ENCODE assay signal across 19 cellular contexts in the genomic region with DNA sequence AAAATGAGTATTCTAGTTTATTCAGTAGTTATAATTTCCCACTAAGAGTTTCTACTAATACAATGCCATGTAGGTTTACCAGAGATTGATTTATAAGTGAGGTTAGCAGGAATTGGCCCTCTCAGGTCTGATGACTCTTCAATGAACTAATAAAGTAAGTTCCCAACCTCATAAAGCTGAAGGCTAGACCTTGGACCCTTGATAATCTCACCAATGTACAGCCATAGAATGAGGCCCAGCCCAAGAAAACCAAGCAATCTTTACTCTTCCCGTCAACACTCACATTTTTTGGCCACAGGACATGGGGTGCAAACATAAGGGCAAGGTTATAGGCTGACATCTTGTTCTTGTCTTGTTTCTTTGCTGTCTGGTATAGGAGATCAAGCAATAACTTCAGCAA.
"Had no signal": no experiment of that assay in that cellular context is flagged by ENCODE, and none has a peak within 500 bp of the region (broad histone marks: within the 10 kb centered on the region; RNA-seq: fewer than 3 reads in every experiment).

No MANE protein-coding gene starts in this region.

- DNase-seq: activated B cell treated with CpG ODN at 0.5 μM for 24 hours; activated CD4-positive, alpha-beta T cell treated with anti-CD3 and anti-CD28 coated beads for 1 hour; activated CD4-positive, alpha-beta T cell treated with anti-CD3 and anti-CD28 coated beads, Interleukin-2, amount 10 ng/mL, durations not matched to agents 24 days and 14 days; activated CD4-positive, alpha-beta T cell treated with anti-CD3 and anti-CD28 coated beads, Interleukin-2, amount 50 U/mL, for 48 hours; activated CD8-positive, alpha-beta memory T cell treated with anti-CD3 and anti-CD28 coated beads, Interleukin-2, amount 10 ng/mL, durations not matched to agents 7 days and 5 days; activated gamma-delta T cell treated with Interleukin-2 at 50 U/mL for 16 hours; activated T-cell treated with anti-CD3 and anti-CD28 coated beads, Interleukin-2, amount 50 U/mL, for 4 hours; aorta; MG63; NCI-H146; NCI-H187 treated with DMSO at 0.1 percent for 48 hours; NCI-H2081 treated with DMSO at 0.1 percent for 48 hours; NCI-H446; NCI-H524; SHP77 treated with DMSO at 0.1 percent for 48 hours; T-helper 17 cell; T1000 had no signal

- H3K27ac Mint-ChIP-seq: activated B cell treated with CpG ODN at 0.5 μM for 24 hours; activated CD8-positive, alpha-beta memory T cell treated with anti-CD3 and anti-CD28 coated beads, Interleukin-2, amount 10 ng/mL, durations not matched to agents 7 days and 5 days; activated naive CD4-positive, alpha-beta T cell treated with anti-CD3 and anti-CD28 coated beads, Interleukin-2, amount 50 U/mL, for 24 hours; activated T-helper 17 cell treated with anti-CD3 and anti-CD28 coated beads, Interleukin-2, amount 50 U/mL, for 72 hours; T-helper 17 cell had no signal

- H3K27me3 Mint-ChIP-seq: activated B cell treated with CpG ODN at 0.5 μM for 24 hours; activated CD4-positive, alpha-beta T cell treated with anti-CD3 and anti-CD28 coated beads, Interleukin-2, amount 10 ng/mL, durations not matched to agents 24 days and 14 days; activated CD8-positive, alpha-beta memory T cell treated with anti-CD3 and anti-CD28 coated beads, Interleukin-2, amount 10 ng/mL, durations not matched to agents 7 days and 5 days; activated naive CD4-positive, alpha-beta T cell treated with anti-CD3 and anti-CD28 coated beads, Interleukin-2, amount 50 U/mL, for 24 hours; activated T-helper 17 cell treated with anti-CD3 and anti-CD28 coated beads, Interleukin-2, amount 50 U/mL, for 72 hours; T-helper 17 cell had no signal

- H3K9me3 Mint-ChIP-seq: activated naive CD4-positive, alpha-beta T cell treated with anti-CD3 and anti-CD28 coated beads, Interleukin-2, amount 50 U/mL, for 24 hours; activated T-cell treated with anti-CD3 and anti-CD28 coated beads, Interleukin-2, amount 50 U/mL, for 4 hours; activated T-helper 17 cell treated with anti-CD3 and anti-CD28 coated beads, Interleukin-2, amount 50 U/mL, for 72 hours had no signal

- ATAC-seq: activated CD8-positive, alpha-beta memory T cell treated with anti-CD3 and anti-CD28 coated beads, Interleukin-2, amount 10 ng/mL, durations not matched to agents 7 days and 5 days; activated T-cell treated with anti-CD3 and anti-CD28 coated beads, Interleukin-2, amount 50 U/mL, for 4 hours; activated T-helper 17 cell treated with anti-CD3 and anti-CD28 coated beads, Interleukin-2, amount 50 U/mL, for 72 hours; T-helper 17 cell had no signal

- H3K4me3 Mint-ChIP-seq: activated B cell treated with CpG ODN at 0.5 μM for 24 hours; activated CD4-positive, alpha-beta T cell treated with anti-CD3 and anti-CD28 coated beads, Interleukin-2, amount 10 ng/mL, durations not matched to agents 24 days and 14 days; activated CD8-positive, alpha-beta memory T cell treated with anti-CD3 and anti-CD28 coated beads, Interleukin-2, amount 10 ng/mL, durations not matched to agents 7 days and 5 days; activated naive CD4-positive, alpha-beta T cell treated with anti-CD3 and anti-CD28 coated beads, Interleukin-2, amount 50 U/mL, for 24 hours; activated T-cell treated with anti-CD3 and anti-CD28 coated beads, Interleukin-2, amount 50 U/mL, for 4 hours; activated T-helper 17 cell treated with anti-CD3 and anti-CD28 coated beads, Interleukin-2, amount 50 U/mL, for 72 hours; T-helper 17 cell had no signal

- H3K4me1 Mint-ChIP-seq: activated B cell treated with CpG ODN at 0.5 μM for 24 hours; activated naive CD4-positive, alpha-beta T cell treated with anti-CD3 and anti-CD28 coated beads, Interleukin-2, amount 50 U/mL, for 24 hours; activated T-helper 17 cell treated with anti-CD3 and anti-CD28 coated beads, Interleukin-2, amount 50 U/mL, for 72 hours had no signal
